7 cellular contexts compared by ENCODE assay signal in the genomic region with DNA sequence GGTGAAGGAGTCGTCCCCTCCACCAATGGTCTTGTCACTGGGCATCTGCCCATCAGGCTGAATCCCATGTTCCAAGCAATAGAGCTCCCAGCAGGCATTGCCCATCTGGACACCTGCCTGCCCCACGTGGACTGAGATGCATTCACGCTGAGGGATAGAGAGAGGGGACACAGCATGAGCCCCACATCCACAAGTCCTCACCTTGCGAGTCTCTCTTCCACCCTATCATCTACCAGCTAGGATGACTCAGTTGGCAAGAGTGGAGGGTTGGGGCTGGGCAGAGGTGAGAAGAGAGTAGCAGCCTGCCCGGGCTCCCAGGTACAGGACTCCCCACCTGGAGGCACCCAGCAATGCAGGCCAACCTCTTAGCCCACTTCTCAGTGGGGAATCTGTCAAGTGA. TPM values are rescaled to one million over a fixed set of nuclear protein-coding genes. Genes with fewer than 3 reads are reported as not detected.
DNase-seq lines count a peak whose midpoint lies in the region; ATAC-seq and TF ChIP-seq lines count a peak whose summit lies in the region.

No MANE protein-coding gene starts in this region.

- H3K27ac Mint-ChIP-seq in IgD-negative memory B cell = peak overlapping the region; percentile 59 to 88 (median 88)
- peak overlapping the region; percentile 83 for H3K27ac Mint-ChIP-seq in stimulated activated effector memory CD8-positive, alpha-beta T cell treated with anti-CD3 and anti-CD28 coated beads, Interleukin-12 subunit alpha, Interleukin-12 subunit beta, amount 100 ng/mL, for 72 hours

- H3K4me3 ChIP-seq in esophagus muscularis mucosa = peak overlapping the region; percentile 65 to 81 (median 76)

- H3K4me1 ChIP-seq in esophagus muscularis mucosa = peaks cover 50 to 81% (median 72%) of the 10 kb centered on the region in 4 donors

- DNase-seq in activated CD4-positive, alpha-beta T cell treated with anti-CD3 and anti-CD28 coated beads, Interleukin-2, amount 50 U/mL, for 48 hours = peak; percentile 41 to 48
- DNase-seq in esophagus muscularis mucosa (ENCODE audit: extremely low spot score) = no peak
- DNase-seq in stimulated activated effector memory CD8-positive, alpha-beta T cell treated with anti-CD3 and anti-CD28 coated beads, Interleukin-12 subunit alpha, Interleukin-12 subunit beta, amount 100 ng/mL, for 72 hours (ENCODE audit: low spot score in 2 of 2) = no peak
- DNase-seq in HK-2 (ENCODE audit: unreplicated experiment) = no peak

- H3K9me3 ChIP-seq in esophagus muscularis mucosa = no peaks in the 10 kb centered on the region

- no peak for ATAC-seq in stimulated activated effector memory CD8-positive, alpha-beta T cell treated with anti-CD3 and anti-CD28 coated beads, Interleukin-12 subunit alpha, Interleukin-12 subunit beta, amount 100 ng/mL, for 72 hours
- no peak for ATAC-seq in GM19023 (IDR thresholded peaks at IDR 0.05; ENCODE audit: unreplicated experiment)
- no peak for ATAC-seq in HG03175 (IDR thresholded peaks at IDR 0.05; ENCODE audit: unreplicated experiment)

- intact Hi-C loops in esophagus muscularis mucosa (cut with DNase I) = no loop called here

- H3K4me1 Mint-ChIP-seq in IgD-negative memory B cell = peaks cover 41 to 60% (median 49%) of the 10 kb centered on the region in 3 donors
- peaks cover 71% of the 10 kb centered on the region for H3K4me1 Mint-ChIP-seq in stimulated activated effector memory CD8-positive, alpha-beta T cell treated with anti-CD3 and anti-CD28 coated beads, Interleukin-12 subunit alpha, Interleukin-12 subunit beta, amount 100 ng/mL, for 72 hours

- no peak for TF ChIP-seq CTCF in esophagus muscularis mucosa (IDR thresholded peaks at IDR 0.05)

- WGBS in esophagus muscularis mucosa = 67% methylated on average over 4 of the region's 5 CpGs

- H3K4me3 Mint-ChIP-seq in IgD-negative memory B cell = peak overlapping the region; percentile 84 to 97 (median 95)
- peak overlapping the region; percentile 68 for H3K4me3 Mint-ChIP-seq in stimulated activated effector memory CD8-positive, alpha-beta T cell treated with anti-CD3 and anti-CD28 coated beads, Interleukin-12 subunit alpha, Interleukin-12 subunit beta, amount 100 ng/mL, for 72 hours

- TF ChIP-seq POLR2A in esophagus muscularis mucosa (IDR thresholded peaks at IDR 0.05; ENCODE audit: low read depth) = no peak

- peaks cover 7% of the 10 kb centered on the region for H3K36me3 Mint-ChIP-seq in IgD-negative memory B cell
- H3K36me3 Mint-ChIP-seq in stimulated activated effector memory CD8-positive, alpha-beta T cell treated with anti-CD3 and anti-CD28 coated beads, Interleukin-12 subunit alpha, Interleukin-12 subunit beta, amount 100 ng/mL, for 72 hours = peaks cover 74% of the 10 kb centered on the region

- no peaks in the 10 kb centered on the region for H3K9me3 Mint-ChIP-seq in IgD-negative memory B cell
- no peaks in the 10 kb centered on the region for H3K9me3 Mint-ChIP-seq in stimulated activated effector memory CD8-positive, alpha-beta T cell treated with anti-CD3 and anti-CD28 coated beads, Interleukin-12 subunit alpha, Interleukin-12 subunit beta, amount 100 ng/mL, for 72 hours

- peak overlapping the region; percentile 83 to 89 (median 85) for H3K27ac ChIP-seq in esophagus muscularis mucosa (replicated peaks in 1 of 4)

- no peak for TF ChIP-seq EP300 in esophagus muscularis mucosa (IDR thresholded peaks at IDR 0.05)

- no peaks in the 10 kb centered on the region for H3K27me3 Mint-ChIP-seq in IgD-negative memory B cell

- peaks cover 7 to 40% (median 34%) of the 10 kb centered on the region in 4 donors for H3K36me3 ChIP-seq in esophagus muscularis mucosa

- no peaks in the 10 kb centered on the region for H3K27me3 ChIP-seq in esophagus muscularis mucosa

RNA-seq across cellular contexts. Expression of a gene that starts 1.0 kb away (rescaled TPM):
- not detected for polyA plus RNA-seq in IgD-negative memory B cell
- total RNA-seq in esophagus muscularis mucosa = not detected

RNA-seq across cellular contexts. Expression of a gene that starts 1.6 kb away (rescaled TPM):
- polyA plus RNA-seq in IgD-negative memory B cell = 229 TPM
- total RNA-seq in esophagus muscularis mucosa = 100 to 1,000 TPM in 1 of 4 donors, 10 to 100 TPM in 3; 44.2 to 132 (median 74.4) TPM

RNA-seq across cellular contexts. Expression of a gene that starts 6.8 kb away (rescaled TPM):
- polyA plus RNA-seq in IgD-negative memory B cell = 17.9 TPM
- total RNA-seq in esophagus muscularis mucosa = 10 to 100 TPM; 12.8 to 21.6 (median 16.7) TPM

RNA-seq across cellular contexts. Expression of a gene that starts 6.8 kb away (rescaled TPM):
- not detected for polyA plus RNA-seq in IgD-negative memory B cell
- 1 to 10 TPM; 3.3 to 6.4 (median 5.6) TPM for total RNA-seq in esophagus muscularis mucosa

RNA-seq across cellular contexts. Expression of a gene that starts 22.5 kb away (rescaled TPM):
- polyA plus RNA-seq in IgD-negative memory B cell = 31.1 TPM
- total RNA-seq in esophagus muscularis mucosa = 10 to 100 TPM; 20.4 to 34.1 (median 27.6) TPM

Comparison
In these comparisons a context has a peak if more than half of its experiments do, and no peak if none do; other contexts are left out.
1. DNase-seq: peak in activated CD4-positive, alpha-beta T cell treated with anti-CD3 and anti-CD28 coated beads, Interleukin-2, amount 50 U/mL, for 48 hours (2 of 2); none in esophagus muscularis mucosa (single experiment), stimulated activated effector memory CD8-positive, alpha-beta T cell treated with anti-CD3 and anti-CD28 coated beads, Interleukin-12 subunit alpha, Interleukin-12 subunit beta, amount 100 ng/mL, for 72 hours (0 of 2) and HK-2 (single experiment).